ENCODE assay signal across 20 cellular contexts in genomic region chr19:47523473-47523872, GRCh38. TPM values are rescaled to one million over a fixed set of nuclear protein-coding genes. Genes with fewer than 3 reads are reported as not detected.
DNase-seq lines count a peak whose midpoint lies in the region; ATAC-seq, FAIRE-seq and TF ChIP-seq lines count a peak whose summit lies in the region.
"Had no signal": no experiment of that assay in that cellular context is flagged by ENCODE, and none has a peak within 500 bp of the region (broad histone marks: within the 10 kb centered on the region; RNA-seq: fewer than 3 reads in every experiment).

No MANE protein-coding gene starts in this region.

- dilution Hi-C loops in endothelial cell of umbilical vein (cut with MboI; ENCODE audit: extremely low pct_ligation_motif_present, low sequenced_read_pairs): no loop called here

- peak; percentile 85 for FAIRE-seq in endothelial cell of umbilical vein (lab: Jason Lieb, UNC)
- FAIRE-seq: HTR-8/SVneo, kidney had no signal

- no peak for ATAC-seq in GM21528 (IDR thresholded peaks at IDR 0.05; ENCODE audit: low FRiP score, unreplicated experiment)
- ATAC-seq: CD8-positive, alpha-beta T cell had no signal

- no peak overlapping the region for H3K9ac ChIP-seq in endothelial cell of umbilical vein (replicated peaks; ENCODE audit: extremely low read depth, insufficient read depth, low read length)

- POLR2A ChIA-PET in endothelial cell of umbilical vein (lab: Charles Lee): no interaction called here

- in situ Hi-C loops in GM13977 (cut with MboI; ENCODE audit: low pct_unique_long_range_greater_than_20kb, low sequenced_read_pairs, unreplicated experiment): no loop called here

- peaks cover 9% of the 10 kb centered on the region for H3K4me1 ChIP-seq in endothelial cell of umbilical vein (ENCODE audit: control insufficient read depth, extremely low read depth, insufficient read depth, low read length)
- peaks cover 3% of the 10 kb centered on the region for H3K4me1 ChIP-seq in ovary (ENCODE audit: insufficient read depth)
- H3K4me1 ChIP-seq: tibial artery had no signal

- no peaks in the 10 kb centered on the region for H3K79me2 ChIP-seq in endothelial cell of umbilical vein (ENCODE audit: control insufficient read depth, insufficient read depth, low read length)

- no peaks in the 10 kb centered on the region for H3K9me1 ChIP-seq in endothelial cell of umbilical vein (replicated peaks; ENCODE audit: control insufficient read depth, extremely low read depth, insufficient read depth, low read length)

- no TSS peak for BruUV-seq in endothelial cell of umbilical vein (replicated peaks; lab: Mats Ljungman, UMichigan)

- peak; percentile 59 for DNase-seq in DMS 273 (lab: John Stamatoyannopoulos, UW; ENCODE audit: unreplicated experiment)
- no peak for DNase-seq in DMS 273 treated with DMSO at 0.1 percent for 48 hours (lab: John Stamatoyannopoulos, UW)
- DNase-seq in NCI-H1694 (lab: John Stamatoyannopoulos, UW): peak; percentile 42
- peak; percentile 65 for DNase-seq in endothelial cell of umbilical vein (ENCODE audit: low read depth, low spot score)
- DNase-seq in pulmonary artery endothelial cell (ENCODE audit: low read depth, low spot score): peak; percentile 24
- no peak for DNase-seq in GM13977 (ENCODE audit: low spot score)
- no peak for DNase-seq in ovary
- DNase-seq: activated CD4-positive, alpha-beta T cell treated with anti-CD3 and anti-CD28 coated beads, Interleukin-2, amount 50 U/mL, for 48 hours; activated effector memory CD4-positive, alpha-beta T cell treated with Interleukin-2 at 50 U/mL for 16 hours; CD8-positive, alpha-beta T cell; effector CD8-positive, alpha-beta T cell; GOT3; NCI-H1436 treated with DMSO at 0.1 percent for 48 hours; PC-9; tibial artery had no signal

- no peak for TF ChIP-seq POLR2A in endothelial cell of umbilical vein (IDR thresholded peaks at IDR 0.05; ENCODE audit: low read depth, low read length)
- TF ChIP-seq POLR2A in ovary (IDR thresholded peaks at IDR 0.05): no peak

- H3K4me2 ChIP-seq in endothelial cell of umbilical vein (ENCODE audit: insufficient read depth, low read length): peak overlapping the region; percentile 42
- H3K4me2 ChIP-seq: PC-9 had no signal

- CTCF ChIA-PET in endothelial cell of umbilical vein (lab: Charles Lee): interaction anchor here (0.8 to 1.6 kb wide), 5 partner anchors 8 to 87 kb away, joined by 3 to 14 read pairs (median 6); partner anchors contain the start of gene NAPA

- 7 to 45% (median 13%) methylated on average over 7 of the region's 7 CpGs for WGBS in ovary, 3 donors

- no peak for TF ChIP-seq EP300 in ovary (IDR thresholded peaks at IDR 0.05)

- H4K20me1 ChIP-seq in endothelial cell of umbilical vein (replicated peaks; ENCODE audit: control insufficient read depth, extremely low read depth, insufficient read depth, low read length): no peaks in the 10 kb centered on the region

- H3K27me3 ChIP-seq in endothelial cell of umbilical vein (ENCODE audit: control insufficient read depth in 2 of 2, insufficient read depth in 2 of 2, low read length in 2 of 2) (peaks cover 0 to 2% of the 10 kb centered on the region in 2 experiments), ovary (no peaks in the 10 kb centered on the region)

- no peak overlapping the region for H3K4me3 ChIP-seq in endothelial cell of umbilical vein (replicated peaks in 1 of 3; ENCODE audit: insufficient read depth in 1 of 3, low read depth in 1 of 3, low read length in 3 of 3)
- no peak overlapping the region for H3K4me3 ChIP-seq in ovary
- H3K4me3 ChIP-seq: PC-9, tibial artery had no signal

- H3K27ac ChIP-seq in endothelial cell of umbilical vein (ENCODE audit: insufficient read depth, low read depth, low read length) (no peak overlapping the region), ovary (no peak overlapping the region)
- H3K27ac ChIP-seq: 22Rv1, PC-9, tibial artery had no signal

- intact Hi-C loops in endothelial cell of umbilical vein (cut with micrococcal nuclease) (no loop called here), ovary (cut with DNase I) (loop anchor here in 1 of 4 donors (10.0 kb wide), 2 partner anchors 171 to 261 kb away; no protein-coding TSS in a partner anchor)

- H3K36me3 ChIP-seq in endothelial cell of umbilical vein (ENCODE audit: control insufficient read depth in 2 of 2, extremely low read depth in 1 of 2, insufficient read depth in 2 of 2, low read length in 2 of 2) (no peaks in the 10 kb centered on the region), ovary (no peaks in the 10 kb centered on the region)
- H3K36me3 ChIP-seq: tibial artery had no signal

- no peaks in the 10 kb centered on the region for H3K9me3 ChIP-seq in endothelial cell of umbilical vein (replicated peaks; ENCODE audit: control insufficient read depth, insufficient read depth, low read length)
- H3K9me3 ChIP-seq in ovary: no peaks in the 10 kb centered on the region
- H3K9me3 ChIP-seq: tibial artery had no signal

- TF ChIP-seq CTCF in endothelial cell of umbilical vein (IDR thresholded peaks at IDR 0.05; ENCODE audit: extremely low read depth in 1 of 2, insufficient read depth in 1 of 2, low read depth in 1 of 2, low read length in 2 of 2) (no peak), GM13977 (IDR thresholded peaks at IDR 0.05; ENCODE audit: extremely low read depth, insufficient read depth, missing control alignments) (no peak), ovary (IDR thresholded peaks at IDR 0.05) (no peak)

- peak overlapping the region; percentile 78 for H2AFZ ChIP-seq in endothelial cell of umbilical vein (ENCODE audit: low read depth, low read length)
- H2AFZ ChIP-seq: PC-9 had no signal

TF ChIP-seq in endothelial cell of umbilical vein, 7 proteins besides CTCF, POLR2A, EP300 and RAD21:
- TF ChIP-seq EZH2 (IDR thresholded peaks at IDR 0.05; ENCODE audit: borderline replicate concordance, low read depth, low read length, severe bottlenecking) (no peak), JUN (IDR thresholded peaks at IDR 0.05; ENCODE audit: borderline replicate concordance, insufficient read depth, insufficient read length, low read depth) (no peak), GATA2 (IDR thresholded peaks at IDR 0.05; ENCODE audit: insufficient read depth, insufficient read length, low read depth, low read length) (no peak), MAX (IDR thresholded peaks at IDR 0.05; ENCODE audit: insufficient read depth, insufficient read length) (no peak), FOS (IDR thresholded peaks at IDR 0.05; ENCODE audit: borderline replicate concordance, insufficient read depth, low read length) (no peak)

RNA-seq across cellular contexts. Expression of gene NAPA, which starts 8.6 kb away (rescaled TPM):
- total RNA-seq in endothelial cell of umbilical vein (107 TPM in 2 replicates), pulmonary artery endothelial cell (59.7 and 76.2 TPM in 2 replicates), ovary (100 to 1,000 TPM in 2 of 7 donors, 10 to 100 TPM in 5; 76.5 to 101 (median 95.1) TPM)
- polyA plus RNA-seq in endothelial cell of umbilical vein (154 and 172 TPM in 2 replicates), ovary (10 to 100 TPM; 59.4 to 74.5 TPM)
- 131 and 147 TPM in 2 replicates for polyA plus RNA-seq in endothelial cell of umbilical vein (2011; cell fraction: cytosol; rRNA removed)
- 82.0 and 97.2 TPM in 2 replicates for polyA plus RNA-seq in endothelial cell of umbilical vein (2011; cell fraction: nucleus; rRNA removed)
- 104 and 106 TPM in 2 replicates for polyA plus RNA-seq in endothelial cell of umbilical vein (2012)
- 90.1 and 147 TPM in 2 replicates for polyA minus RNA-seq in endothelial cell of umbilical vein
- polyA minus RNA-seq in endothelial cell of umbilical vein (2011; cell fraction: cytosol; rRNA and poly(A)+ RNA removed): 63.0 TPM
- 35.5 and 37.6 TPM in 2 replicates for polyA minus RNA-seq in endothelial cell of umbilical vein (2011; cell fraction: nucleus; rRNA and poly(A)+ RNA removed)

RNA-seq across cellular contexts. Expression of gene KPTN, which starts 39.5 kb away (rescaled TPM):
- total RNA-seq in endothelial cell of umbilical vein: 13.7 and 15.5 TPM in 2 replicates
- polyA plus RNA-seq in endothelial cell of umbilical vein: 14.7 and 15.7 TPM in 2 replicates
- polyA plus RNA-seq in endothelial cell of umbilical vein (2011; cell fraction: cytosol; rRNA removed): 10.5 and 10.7 TPM in 2 replicates
- polyA plus RNA-seq in endothelial cell of umbilical vein (2011; cell fraction: nucleus; rRNA removed): 36.1 and 36.6 TPM in 2 replicates
- 6.5 and 13.6 TPM in 2 replicates for polyA plus RNA-seq in endothelial cell of umbilical vein (2012)
- 7.9 and 8.4 TPM in 2 replicates for polyA minus RNA-seq in endothelial cell of umbilical vein
- polyA minus RNA-seq in endothelial cell of umbilical vein (2011; cell fraction: cytosol; rRNA and poly(A)+ RNA removed): 6.9 TPM
- polyA minus RNA-seq in endothelial cell of umbilical vein (2011; cell fraction: nucleus; rRNA and poly(A)+ RNA removed): 3.3 and 4.6 TPM in 2 replicates
- total RNA-seq in pulmonary artery endothelial cell: 3.7 and 7.1 TPM in 2 replicates
- 1 to 10 TPM; 2.8 to 5.5 (median 4.4) TPM for total RNA-seq in ovary
- 1 to 10 TPM; 4.4 to 5.4 TPM for polyA plus RNA-seq in ovary

RNA-seq across cellular contexts. Expression of gene ZNF541, which starts 49.5 kb away (rescaled TPM):
- 0.13 TPM in 1 of 2 replicates, not detected in the other for total RNA-seq in endothelial cell of umbilical vein
- polyA plus RNA-seq in endothelial cell of umbilical vein: 0.03 and 0.05 TPM in 2 replicates
- polyA plus RNA-seq in endothelial cell of umbilical vein (2011; cell fraction: cytosol; rRNA removed): 0.03 and 0.08 TPM in 2 replicates
- polyA plus RNA-seq in endothelial cell of umbilical vein (2011; cell fraction: nucleus; rRNA removed): not detected in 2 replicates
- polyA plus RNA-seq in endothelial cell of umbilical vein (2012): 0.08 and 0.33 TPM in 2 replicates
- not detected in 2 replicates for polyA minus RNA-seq in endothelial cell of umbilical vein
- polyA minus RNA-seq in endothelial cell of umbilical vein (2011; cell fraction: cytosol; rRNA and poly(A)+ RNA removed): not detected
- not detected in 2 replicates for polyA minus RNA-seq in endothelial cell of umbilical vein (2011; cell fraction: nucleus; rRNA and poly(A)+ RNA removed)
- total RNA-seq in pulmonary artery endothelial cell: 0.07 TPM in 1 of 2 replicates, not detected in the other
- 1 to 10 TPM in 5 of 7 donors, under 1 TPM in 2; 0.62 to 2.5 (median 1.5) TPM for total RNA-seq in ovary
- polyA plus RNA-seq in ovary: 1 to 10 TPM in 1 of 2 donors, under 1 TPM in 1; 0.97 to 1.8 TPM
- total RNA-seq: neural crest cell, PC-9 had no signal

RNA-seq across cellular contexts. Expression of gene SLC8A2, which starts 51.8 kb away (rescaled TPM):
- total RNA-seq in endothelial cell of umbilical vein (not detected in 2 replicates), pulmonary artery endothelial cell (not detected in 2 replicates), ovary (1 to 10 TPM in 1 of 7 donors, under 1 TPM in 3, not detected in 3; 0.07 to 1.3 (median 0.39) TPM)
- polyA plus RNA-seq in endothelial cell of umbilical vein (not detected in 2 replicates), ovary (under 1 TPM; 0.08 to 0.60 TPM)
- not detected in 2 replicates for polyA plus RNA-seq in endothelial cell of umbilical vein (2011; cell fraction: cytosol; rRNA removed)
- polyA plus RNA-seq in endothelial cell of umbilical vein (2011; cell fraction: nucleus; rRNA removed): 0.29 TPM in 1 of 2 replicates, not detected in the other
- not detected in 2 replicates for polyA plus RNA-seq in endothelial cell of umbilical vein (2012)
- not detected in 2 replicates for polyA minus RNA-seq in endothelial cell of umbilical vein
- not detected for polyA minus RNA-seq in endothelial cell of umbilical vein (2011; cell fraction: cytosol; rRNA and poly(A)+ RNA removed)
- not detected in 2 replicates for polyA minus RNA-seq in endothelial cell of umbilical vein (2011; cell fraction: nucleus; rRNA and poly(A)+ RNA removed)
- total RNA-seq: CD8-positive, alpha-beta T cell; PC-9 had no signal

Comparison
In these comparisons a context has a peak if more than half of its experiments do, and no peak if none do; other contexts are left out.
1. DNase-seq: peak in DMS 273 (single experiment), NCI-H1694 (single experiment), endothelial cell of umbilical vein (single experiment) and pulmonary artery endothelial cell (single experiment); none in DMS 273 treated with DMSO at 0.1 percent for 48 hours (single experiment), GM13977 (single experiment) and ovary (0 of 5).